In the genomic region with DNA sequence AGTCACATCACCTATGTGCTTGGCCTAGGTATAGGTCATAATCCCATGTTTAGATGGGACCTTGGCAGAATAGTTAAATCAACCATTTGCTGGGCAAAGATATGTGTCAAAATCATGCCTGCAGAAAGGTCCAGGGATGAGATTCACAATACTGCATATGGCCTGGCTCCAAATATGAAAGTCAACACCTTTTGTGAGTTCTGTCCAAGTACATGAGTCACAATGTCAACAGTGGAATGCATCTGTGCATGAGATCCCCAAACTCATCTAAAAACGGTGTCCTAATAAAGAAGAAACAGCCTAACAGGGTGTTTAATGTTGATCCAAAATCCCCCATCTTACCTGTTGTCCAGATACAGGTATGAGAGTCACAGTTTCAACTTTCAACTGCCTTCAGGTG, we compare ENCODE assay signal across 22 cellular contexts.
"Had no signal": no experiment of that assay in that cellular context is flagged by ENCODE, and none has a peak within 500 bp of the region (broad histone marks: within the 10 kb centered on the region; RNA-seq: fewer than 3 reads in every experiment).

No MANE protein-coding gene starts in this region.

- H3K4me3 Mint-ChIP-seq: activated CD4-positive, alpha-beta T cell treated with anti-CD3 and anti-CD28 coated beads, Interleukin-2, amount 10 ng/mL, durations not matched to agents 7 days and 5 days; activated CD8-positive, alpha-beta T cell treated with anti-CD3 and anti-CD28 coated beads, Interleukin-2, amount 10 ng/mL, durations not matched to agents 7 days and 5 days; activated naive CD8-positive, alpha-beta T cell; naive B cell; type B pancreatic cell had no signal

- H3K27me3 Mint-ChIP-seq: activated CD4-positive, alpha-beta T cell treated with anti-CD3 and anti-CD28 coated beads, Interleukin-2, amount 10 ng/mL, durations not matched to agents 7 days and 5 days; activated naive CD8-positive, alpha-beta T cell; naive B cell; type B pancreatic cell had no signal

- H3K4me3 ChIP-seq: adrenal gland, coronary artery, lower lobe of right lung, spleen, thoracic aorta had no signal

- H3K9me3 ChIP-seq: adrenal gland, lower lobe of right lung, thoracic aorta had no signal

- H3K36me3 Mint-ChIP-seq: activated naive CD8-positive, alpha-beta T cell; naive B cell; type B pancreatic cell had no signal

- H3K4me1 ChIP-seq: adrenal gland, foreskin keratinocyte, lower lobe of right lung, spleen had no signal

- H3K27me3 ChIP-seq: adrenal gland, foreskin keratinocyte, spleen had no signal

- H3K27ac ChIP-seq: adrenal gland, coronary artery, foreskin keratinocyte, lower lobe of right lung, spleen, thoracic aorta, WERI-Rb-1 had no signal

- H3K27ac Mint-ChIP-seq: activated CD4-positive, alpha-beta T cell treated with anti-CD3 and anti-CD28 coated beads, Interleukin-2, amount 10 ng/mL, durations not matched to agents 7 days and 5 days; activated CD8-positive, alpha-beta T cell treated with anti-CD3 and anti-CD28 coated beads, Interleukin-2, amount 10 ng/mL, durations not matched to agents 7 days and 5 days; activated naive CD8-positive, alpha-beta T cell; naive B cell; type B pancreatic cell had no signal

- DNase-seq: activated CD4-positive, alpha-beta T cell treated with anti-CD3 and anti-CD28 coated beads, Interleukin-2, amount 10 ng/mL, durations not matched to agents 7 days and 5 days; activated CD4-positive, CD25-positive, alpha-beta regulatory T cell treated with anti-CD3 and anti-CD28 coated beads, Interleukin-2, amount 50 U/mL, for 72 hours; activated CD8-positive, alpha-beta T cell treated with anti-CD3 and anti-CD28 coated beads, Interleukin-2, amount 10 ng/mL, durations not matched to agents 7 days and 5 days; activated naive CD4-positive, alpha-beta T cell; activated T-cell treated with anti-CD3 and anti-CD28 coated beads, Interleukin-2, amount 50 U/mL, for 1 hour; adrenal gland; foreskin keratinocyte; lower lobe of right lung; naive B cell; nucleus accumbens; posterior cingulate gyrus; spleen; stimulated activated CD4-positive, alpha-beta T cell treated with anti-CD3 and anti-CD28 coated beads, Interleukin-4, amount 100 ng/mL, for 1 hour; stimulated activated naive CD4-positive, alpha-beta T cell; T-helper 1 cell; WERI-Rb-1 had no signal

- H3K36me3 ChIP-seq: adrenal gland, lower lobe of right lung, spleen, thoracic aorta, WERI-Rb-1 had no signal

- H3K4me1 Mint-ChIP-seq: activated CD4-positive, alpha-beta T cell treated with anti-CD3 and anti-CD28 coated beads, Interleukin-2, amount 10 ng/mL, durations not matched to agents 7 days and 5 days; naive B cell had no signal

- ATAC-seq: activated CD8-positive, alpha-beta T cell treated with anti-CD3 and anti-CD28 coated beads, Interleukin-2, amount 10 ng/mL, durations not matched to agents 7 days and 5 days; foreskin keratinocyte; left lobe of liver; lower lobe of right lung; sciatic nerve had no signal
